31 cellular contexts compared by ENCODE assay signal in the genomic region with DNA sequence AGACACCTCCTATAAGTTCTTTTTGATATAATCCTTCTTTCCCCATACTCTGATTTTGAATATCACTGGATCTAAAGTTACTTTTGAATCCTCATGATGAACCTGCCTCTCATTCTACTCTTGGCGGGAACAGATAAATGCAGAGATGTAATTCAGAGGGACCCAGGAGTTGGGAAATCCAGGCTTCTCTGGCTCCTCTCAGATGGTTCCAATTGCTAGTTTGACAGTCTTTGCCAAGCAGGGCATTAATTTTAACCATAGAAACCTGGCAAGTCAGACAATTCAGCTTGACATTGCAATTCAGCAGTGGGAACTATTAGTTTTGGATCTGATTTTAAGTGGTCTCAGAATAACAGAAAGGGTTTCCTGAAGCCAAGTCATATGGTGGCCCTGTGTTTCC.
"Had no signal": no experiment of that assay in that cellular context is flagged by ENCODE, and none has a peak within 500 bp of the region (broad histone marks: within the 10 kb centered on the region; RNA-seq: fewer than 3 reads in every experiment).

No MANE protein-coding gene starts in this region.

- H3K9me3 Mint-ChIP-seq: activated naive CD4-positive, alpha-beta T cell treated with anti-CD3 and anti-CD28 coated beads, Interleukin-2, amount 10 ng/mL, durations not matched to agents 7 days and 5 days; activated naive CD8-positive, alpha-beta T cell treated with anti-CD3 and anti-CD28 coated beads for 36 hours; activated T-cell treated with anti-CD3 and anti-CD28 coated beads, Interleukin-2, amount 50 U/mL, for 4 hours had no signal

- H3K27ac ChIP-seq: body of pancreas, breast epithelium, SJCRH30, SK-N-MC had no signal

- H3K27ac Mint-ChIP-seq: activated CD4-positive, alpha-beta T cell treated with anti-CD3 and anti-CD28 coated beads for 36 hours; activated CD4-positive, alpha-beta T cell treated with anti-CD3 and anti-CD28 coated beads, Interleukin-2, amount 10 ng/mL, durations not matched to agents 7 days and 5 days; activated naive CD4-positive, alpha-beta T cell treated with anti-CD3 and anti-CD28 coated beads, Interleukin-2, amount 10 ng/mL, durations not matched to agents 7 days and 5 days; activated naive CD8-positive, alpha-beta T cell treated with anti-CD3 and anti-CD28 coated beads for 36 hours; activated T-helper 1 cell treated with anti-CD3 and anti-CD28 coated beads, Interleukin-12 subunit alpha, Interleukin-12 subunit beta, Interleukin-2, Interleukin-4 antibody, amounts not matched to agents 30 ng/mL and 10 ng/mL and 1 ng/mL, durations not matched to agents 14 hours and 24 hours and 36 hours had no signal

- H3K27me3 Mint-ChIP-seq: activated CD4-positive, alpha-beta T cell treated with anti-CD3 and anti-CD28 coated beads for 36 hours; activated naive CD8-positive, alpha-beta T cell treated with anti-CD3 and anti-CD28 coated beads for 36 hours had no signal

- H3K4me1 ChIP-seq: body of pancreas had no signal

- H3K27me3 ChIP-seq: ascending aorta, body of pancreas, breast epithelium, SJCRH30 had no signal

- H3K36me3 ChIP-seq: ascending aorta, breast epithelium, SJCRH30 had no signal

- ATAC-seq: activated CD4-positive, alpha-beta T cell treated with anti-CD3 and anti-CD28 coated beads for 36 hours; activated CD4-positive, CD25-positive, alpha-beta regulatory T cell treated with anti-CD3 and anti-CD28 coated beads, Interleukin-2, amount 50 U/mL, for 24 hours; activated T-cell treated with anti-CD3 and anti-CD28 coated beads, Interleukin-2, amount 50 U/mL, for 4 hours; body of pancreas; Panc1 had no signal

- H3K4me3 ChIP-seq: ascending aorta, body of pancreas, breast epithelium, SJCRH30, SK-N-MC had no signal

- DNase-seq: activated CD4-positive, alpha-beta T cell treated with anti-CD3 and anti-CD28 coated beads for 36 hours; activated CD4-positive, alpha-beta T cell treated with anti-CD3 and anti-CD28 coated beads, Interleukin-2, amount 10 ng/mL, durations not matched to agents 7 days and 5 days; activated CD4-positive, alpha-beta T cell treated with anti-CD3 and anti-CD28 coated beads, Interleukin-2, amount 50 U/mL, for 48 hours; activated CD8-positive, alpha-beta memory T cell treated with anti-CD3 and anti-CD28 coated beads, Interleukin-2, amount 50 U/mL, for 4 hours; activated gamma-delta T cell treated with Interleukin-2 at 50 U/mL for 16 hours; activated naive CD4-positive, alpha-beta T cell treated with anti-CD3 and anti-CD28 coated beads, Interleukin-2, amount 10 ng/mL, durations not matched to agents 7 days and 5 days; activated naive CD8-positive, alpha-beta T cell treated with anti-CD3 and anti-CD28 coated beads for 36 hours; activated T-cell treated with anti-CD3 and anti-CD28 coated beads for 4 hours; activated T-cell treated with anti-CD3 and anti-CD28 coated beads, Interleukin-2, amount 50 U/mL, for 4 hours; amygdala; body of pancreas; KG1; MM.1S; MV-4-11; NCI-H1105; NCI-H1417 treated with DMSO at 0.1 percent for 48 hours; NCI-H1694; NCI-H1930; NCI-H2081 treated with DMSO at 0.1 percent for 48 hours; NCI-H226; NCI-H524 treated with DMSO at 0.1 percent for 48 hours; NCI-H774; SHP77; SJCRH30; T1000 had no signal

- H3K4me1 Mint-ChIP-seq: activated CD4-positive, alpha-beta T cell treated with anti-CD3 and anti-CD28 coated beads for 36 hours; activated CD4-positive, alpha-beta T cell treated with anti-CD3 and anti-CD28 coated beads, Interleukin-2, amount 10 ng/mL, durations not matched to agents 7 days and 5 days; activated naive CD4-positive, alpha-beta T cell treated with anti-CD3 and anti-CD28 coated beads, Interleukin-2, amount 10 ng/mL, durations not matched to agents 7 days and 5 days had no signal

- H3K4me3 Mint-ChIP-seq: activated CD4-positive, alpha-beta T cell treated with anti-CD3 and anti-CD28 coated beads for 36 hours; activated CD4-positive, alpha-beta T cell treated with anti-CD3 and anti-CD28 coated beads, Interleukin-2, amount 10 ng/mL, durations not matched to agents 7 days and 5 days; activated naive CD4-positive, alpha-beta T cell treated with anti-CD3 and anti-CD28 coated beads, Interleukin-2, amount 10 ng/mL, durations not matched to agents 7 days and 5 days; activated naive CD8-positive, alpha-beta T cell treated with anti-CD3 and anti-CD28 coated beads for 36 hours; activated T-cell treated with anti-CD3 and anti-CD28 coated beads, Interleukin-2, amount 50 U/mL, for 4 hours; activated T-helper 1 cell treated with anti-CD3 and anti-CD28 coated beads, Interleukin-12 subunit alpha, Interleukin-12 subunit beta, Interleukin-2, Interleukin-4 antibody, amounts not matched to agents 30 ng/mL and 10 ng/mL and 1 ng/mL, durations not matched to agents 14 hours and 24 hours and 36 hours had no signal

- H3K9me3 ChIP-seq: ascending aorta, body of pancreas, breast epithelium had no signal
